14 cellular contexts compared by ENCODE assay signal in the genomic region with DNA sequence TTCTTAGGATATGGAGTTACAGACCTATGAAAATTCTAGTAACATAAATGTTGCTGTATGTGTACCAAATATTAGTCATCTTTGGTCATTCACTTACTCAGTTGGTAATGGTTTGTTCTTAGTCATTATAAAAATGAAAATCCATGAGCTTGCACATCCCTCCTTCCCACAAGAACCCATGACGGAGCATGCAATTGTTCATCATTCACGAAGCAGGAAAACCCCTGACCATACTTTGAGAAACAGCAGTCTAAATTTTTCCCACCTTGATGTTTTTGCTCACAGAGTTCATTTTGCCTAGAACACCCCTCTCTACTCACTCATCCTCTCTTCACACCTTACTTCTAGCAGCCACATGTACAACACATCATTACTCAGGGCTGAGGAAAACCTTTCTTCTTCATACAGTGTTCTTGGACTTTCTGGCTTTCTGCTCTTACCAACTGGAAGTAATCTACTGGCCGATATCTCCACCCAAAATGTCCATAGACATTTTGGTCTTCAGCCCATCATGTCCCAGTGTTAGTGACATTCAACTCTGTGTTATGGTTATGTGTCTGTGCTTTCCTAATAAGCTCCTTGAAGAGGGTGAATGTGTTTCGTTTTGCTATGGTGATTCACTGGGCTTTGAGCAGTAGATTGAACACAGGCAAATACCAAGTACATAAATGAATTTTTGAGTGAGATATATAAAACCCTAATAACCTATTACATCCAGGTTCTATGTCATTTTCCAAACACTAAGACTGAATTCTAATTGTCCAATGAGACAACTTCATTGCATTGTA.
DNase-seq lines count a peak whose midpoint lies in the region; ATAC-seq lines count a peak whose summit lies in the region.
"Had no signal": no experiment of that assay in that cellular context is flagged by ENCODE, and none has a peak within 500 bp of the region (broad histone marks: within the 10 kb centered on the region; RNA-seq: fewer than 3 reads in every experiment).

No MANE protein-coding gene starts in this region.

- peak overlapping the region; percentile 72 for H3K27ac Mint-ChIP-seq in activated T-cell treated with anti-CD3 and anti-CD28 coated beads, Interleukin-2, amount 50 U/mL, for 72 hours
- H3K27ac Mint-ChIP-seq in activated T-helper 17 cell treated with anti-CD3 and anti-CD28 coated beads, Interleukin-2, amount 50 U/mL, for 72 hours, result peak overlapping the region; percentile 78
- H3K27ac Mint-ChIP-seq in T-helper 17 cell, result no peak overlapping the region

- H3K4me1 Mint-ChIP-seq in activated T-cell treated with anti-CD3 and anti-CD28 coated beads, Interleukin-2, amount 50 U/mL, for 72 hours (ENCODE audit: low read depth), result peaks cover 7% of the 10 kb centered on the region
- H3K4me1 Mint-ChIP-seq in activated T-helper 17 cell treated with anti-CD3 and anti-CD28 coated beads, Interleukin-2, amount 50 U/mL, for 72 hours, result no peaks in the 10 kb centered on the region
- peaks cover 2% of the 10 kb centered on the region for H3K4me1 Mint-ChIP-seq in T-helper 17 cell

- H3K27me3 ChIP-seq in skeletal muscle satellite cell (ENCODE audit: control insufficient read depth, insufficient read depth, low read length), result no peaks in the 10 kb centered on the region
- H3K27me3 ChIP-seq: hepatocyte, right lobe of liver had no signal

- H3K4me2 ChIP-seq in skeletal muscle satellite cell (ENCODE audit: low read length), result peak overlapping the region; percentile 43
- H3K4me2 ChIP-seq: hepatocyte had no signal

- no peaks in the 10 kb centered on the region for H3K36me3 Mint-ChIP-seq in activated T-cell treated with anti-CD3 and anti-CD28 coated beads, Interleukin-2, amount 50 U/mL, for 72 hours (ENCODE audit: insufficient read depth in 2 of 2)
- H3K36me3 Mint-ChIP-seq in activated T-helper 17 cell treated with anti-CD3 and anti-CD28 coated beads, Interleukin-2, amount 50 U/mL, for 72 hours (ENCODE audit: low read depth), result no peaks in the 10 kb centered on the region
- H3K36me3 Mint-ChIP-seq in T-helper 17 cell (ENCODE audit: low read depth), result no peaks in the 10 kb centered on the region

- H3K4me3 ChIP-seq in skeletal muscle satellite cell (ENCODE audit: low read length), result peak overlapping the region; percentile 43
- H3K4me3 ChIP-seq: hepatocyte, right lobe of liver had no signal

- peak; percentile 14 to 51 for DNase-seq in activated T-cell treated with anti-CD3 and anti-CD28 coated beads, Interleukin-2, amount 50 U/mL, for 72 hours
- DNase-seq in activated T-cell treated with anti-CD3 and anti-CD28 coated beads for 4 hours (no peak), NOMO-1 treated with DMSO at 0.1 percent for 48 hours (lab: John Stamatoyannopoulos, UW; ENCODE audit: unreplicated experiment) (no peak), hypothalamus (lab: John Stamatoyannopoulos, UW) (no peak), T-helper 17 cell (no peak)
- DNase-seq: activated gamma-delta T cell, AML-193, dermis blood vessel endothelial cell, NCI-H187, right lobe of liver had no signal

- ATAC-seq in activated T-cell treated with anti-CD3 and anti-CD28 coated beads, Interleukin-2, amount 50 U/mL, for 72 hours (replicated peaks in 1 of 2), result peak; percentile 85 to 88
- peak; percentile 74 for ATAC-seq in HG02610 (IDR thresholded peaks at IDR 0.05; ENCODE audit: unreplicated experiment)
- ATAC-seq in activated T-helper 17 cell treated with anti-CD3 and anti-CD28 coated beads, Interleukin-2, amount 50 U/mL, for 72 hours (replicated peaks), result peak; percentile 87
- ATAC-seq in T-helper 17 cell, result no peak
- ATAC-seq: right lobe of liver had no signal

- H3K4me1 ChIP-seq in skeletal muscle satellite cell (ENCODE audit: control insufficient read depth, insufficient read depth, low read length), result peaks cover 14% of the 10 kb centered on the region

- H3K9me3 ChIP-seq in skeletal muscle satellite cell (replicated peaks; ENCODE audit: low read length) (no peaks in the 10 kb centered on the region), T-helper 17 cell (ENCODE audit: control insufficient read depth, low read length, poor library complexity, severe bottlenecking) (no peaks in the 10 kb centered on the region)
- H3K9me3 ChIP-seq: right lobe of liver had no signal

- H3K36me3 ChIP-seq in skeletal muscle satellite cell (ENCODE audit: insufficient read depth, low read length), result no peaks in the 10 kb centered on the region
- H3K36me3 ChIP-seq: right lobe of liver had no signal

- no peaks in the 10 kb centered on the region for H3K9me3 Mint-ChIP-seq in activated T-cell treated with anti-CD3 and anti-CD28 coated beads, Interleukin-2, amount 50 U/mL, for 72 hours
- no peaks in the 10 kb centered on the region for H3K9me3 Mint-ChIP-seq in activated T-helper 17 cell treated with anti-CD3 and anti-CD28 coated beads, Interleukin-2, amount 50 U/mL, for 72 hours

- peaks cover 7% of the 10 kb centered on the region for H3K27me3 Mint-ChIP-seq in activated T-cell treated with anti-CD3 and anti-CD28 coated beads, Interleukin-2, amount 50 U/mL, for 72 hours (ENCODE audit: low read depth)
- no peaks in the 10 kb centered on the region for H3K27me3 Mint-ChIP-seq in activated T-helper 17 cell treated with anti-CD3 and anti-CD28 coated beads, Interleukin-2, amount 50 U/mL, for 72 hours
- peaks cover 17% of the 10 kb centered on the region for H3K27me3 Mint-ChIP-seq in T-helper 17 cell

- H3K9ac ChIP-seq in skeletal muscle satellite cell (ENCODE audit: low read depth, low read length), result no peak overlapping the region

- peak overlapping the region in 1 of 2 donors; percentile 25 for H3K4me3 Mint-ChIP-seq in activated T-cell treated with anti-CD3 and anti-CD28 coated beads, Interleukin-2, amount 50 U/mL, for 72 hours
- peak overlapping the region; percentile 3 for H3K4me3 Mint-ChIP-seq in activated T-helper 17 cell treated with anti-CD3 and anti-CD28 coated beads, Interleukin-2, amount 50 U/mL, for 72 hours
- H3K4me3 Mint-ChIP-seq in T-helper 17 cell, result no peak overlapping the region

Comparison
In these comparisons a context has a peak if more than half of its experiments do, and no peak if none do; other contexts are left out.
1. DNase-seq: peak in activated T-cell treated with anti-CD3 and anti-CD28 coated beads, Interleukin-2, amount 50 U/mL, for 72 hours (2 of 2); none in activated T-cell treated with anti-CD3 and anti-CD28 coated beads for 4 hours (single experiment), NOMO-1 treated with DMSO at 0.1 percent for 48 hours (single experiment), hypothalamus (0 of 51) and T-helper 17 cell (0 of 3).